In the genomic region with DNA sequence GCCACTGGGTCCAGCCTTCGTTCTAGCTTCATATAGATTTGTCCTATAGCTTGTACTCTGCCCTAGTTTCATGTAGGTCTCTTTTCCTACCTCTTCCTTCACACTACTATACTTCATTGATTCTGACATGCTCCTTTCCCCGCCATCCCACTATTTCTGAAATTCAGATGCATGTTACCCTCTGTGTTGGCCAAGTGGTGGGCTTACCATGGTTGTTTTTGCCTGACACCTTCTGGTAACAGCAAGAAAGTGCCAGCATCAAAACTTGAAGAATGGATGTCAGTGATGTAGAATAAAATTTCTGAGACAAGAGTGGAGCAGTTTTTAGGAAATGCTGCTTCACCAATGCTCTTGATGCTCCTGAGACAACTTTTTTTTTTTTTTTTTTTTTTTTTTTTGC, we compare ENCODE assay signal across 8 cellular contexts. TPM values are rescaled to one million over a fixed set of nuclear protein-coding genes. Genes with fewer than 3 reads are reported as not detected.
A peak's percentile ranks its signal among the peaks of the same experiment; 100 is the strongest.
DNase-seq lines count a peak whose midpoint lies in the region; ATAC-seq and TF ChIP-seq lines count a peak whose summit lies in the region.

No MANE protein-coding gene starts in this region.

- H2AFZ ChIP-seq in smooth muscle cell (ENCODE audit: low read depth), result no peak overlapping the region

- H3K4me2 ChIP-seq in smooth muscle cell, result no peak overlapping the region

- H3F3A ChIP-seq in smooth muscle cell (ENCODE audit: low read depth), result peaks cover 6% of the 10 kb centered on the region

- no peak for DNase-seq in GM06990 (ENCODE audit: extremely low read depth, insufficient read length)
- peak; percentile 26 for DNase-seq in RPMI7951 (ENCODE audit: low read depth)
- no peak for DNase-seq in foreskin fibroblast
- no peak for DNase-seq in smooth muscle cell (lab: John Stamatoyannopoulos, UW; ENCODE audit: unreplicated experiment)
- DNase-seq in GOT3 (lab: John Stamatoyannopoulos, UW), result no peak
- no peak for DNase-seq in sigmoid colon

- TF ChIP-seq CTCF in 22Rv1 (IDR thresholded peaks at IDR 0.05), result peak; percentile 33; the same call in 1 of the 2 replicates
- TF ChIP-seq CTCF in GM06990 (IDR thresholded peaks at IDR 0.05; ENCODE audit: insufficient read depth, low read length, poor library complexity, severe bottlenecking), result peak; percentile 32
- TF ChIP-seq CTCF in foreskin fibroblast (IDR thresholded peaks at IDR 0.05; ENCODE audit: low read depth, low read length), result peak; percentile 36
- peak; percentile 33 for TF ChIP-seq CTCF in smooth muscle cell (IDR thresholded peaks at IDR 0.05; ENCODE audit: borderline replicate concordance, insufficient read depth, poor library complexity, severe bottlenecking)
- peak in 1 of 4 experiments; percentile 24 for TF ChIP-seq CTCF in sigmoid colon (IDR thresholded peaks at IDR 0.05)

- H3K27ac ChIP-seq in 22Rv1 (no peak overlapping the region), smooth muscle cell (ENCODE audit: low read depth) (no peak overlapping the region), sigmoid colon (no peak overlapping the region)

- H3K36me3 ChIP-seq in GM06990 (ENCODE audit: control insufficient read depth, insufficient read depth, low read length), result no peaks in the 10 kb centered on the region
- no peaks in the 10 kb centered on the region for H3K36me3 ChIP-seq in smooth muscle cell (ENCODE audit: low read depth)
- no peaks in the 10 kb centered on the region for H3K36me3 ChIP-seq in sigmoid colon

- H3K9me3 ChIP-seq in smooth muscle cell (replicated peaks; ENCODE audit: low read depth) (no peaks in the 10 kb centered on the region), sigmoid colon (no peaks in the 10 kb centered on the region)

- H3K79me2 ChIP-seq in smooth muscle cell (ENCODE audit: low read depth), result no peaks in the 10 kb centered on the region

- no peak for TF ChIP-seq EP300 in sigmoid colon (IDR thresholded peaks at IDR 0.05)

- no peaks in the 10 kb centered on the region for H4K20me1 ChIP-seq in smooth muscle cell (ENCODE audit: low read depth)

- no peak for ATAC-seq in GM18511 (IDR thresholded peaks at IDR 0.05; ENCODE audit: unreplicated experiment)

- TF ChIP-seq POLR2A in sigmoid colon (IDR thresholded peaks at IDR 0.05), result no peak

- H3K9ac ChIP-seq in smooth muscle cell (ENCODE audit: low read depth), result no peak overlapping the region

- H3K4me1 ChIP-seq in smooth muscle cell (ENCODE audit: low read depth) (no peaks in the 10 kb centered on the region), sigmoid colon (peaks cover 0 to 12% (median 5%) of the 10 kb centered on the region in 4 donors)

- H3K27me3 ChIP-seq in GM06990 (replicated peaks; ENCODE audit: control insufficient read depth, insufficient read depth, low read length) (no peaks in the 10 kb centered on the region), smooth muscle cell (ENCODE audit: low read depth) (no peaks in the 10 kb centered on the region), sigmoid colon (no peaks in the 10 kb centered on the region)

- 87% methylated on average over 2 of the region's 2 CpGs for WGBS in smooth muscle cell (ENCODE audit: low lambda C conversion rate)
- 83 to 84% methylated on average over 2 of the region's 2 CpGs for WGBS in sigmoid colon, 2 donors

- intact Hi-C loops in sigmoid colon (cut with DNase I), result loop anchor here (2.0 kb wide), 1 partner anchor 183 kb away; no protein-coding TSS in a partner anchor

- H3K4me3 ChIP-seq in GM06990 (replicated peaks; ENCODE audit: low read depth, low read length), result no peak overlapping the region
- H3K4me3 ChIP-seq in foreskin fibroblast (ENCODE audit: low read depth in 1 of 2, low read length in 2 of 2), result no peak overlapping the region
- no peak overlapping the region for H3K4me3 ChIP-seq in smooth muscle cell
- no peak overlapping the region for H3K4me3 ChIP-seq in sigmoid colon

RNA-seq across cellular contexts. Expression of gene SERINC5, which starts 19.5 kb away (rescaled TPM):
- total RNA-seq in RPMI7951 (2014; rRNA removed; shearing (Covaris generic)), result 2.5 and 3.0 TPM in 2 replicates
- total RNA-seq in smooth muscle cell (37.0 and 39.2 TPM in 2 replicates), sigmoid colon (10 to 100 TPM in 2 of 4 donors, 1 to 10 TPM in 2; 6.6 to 11.9 (median 9.9) TPM)
- polyA plus RNA-seq in smooth muscle cell (4.5 and 11.5 TPM in 2 replicates), sigmoid colon (10 to 100 TPM in 1 of 3 donors, 1 to 10 TPM in 2; 3.6 to 25.9 (median 5.1) TPM)

RNA-seq across cellular contexts. Expression of gene SPZ1, which starts 44.5 kb away (rescaled TPM):
- not detected in 2 replicates for total RNA-seq in RPMI7951 (2014; rRNA removed; shearing (Covaris generic))
- total RNA-seq in smooth muscle cell (not detected in 2 replicates), sigmoid colon (not detected)
- polyA plus RNA-seq in smooth muscle cell (not detected in 2 replicates), sigmoid colon (not detected)
